ENCODE assay signal across 20 cellular contexts in the genomic region with DNA sequence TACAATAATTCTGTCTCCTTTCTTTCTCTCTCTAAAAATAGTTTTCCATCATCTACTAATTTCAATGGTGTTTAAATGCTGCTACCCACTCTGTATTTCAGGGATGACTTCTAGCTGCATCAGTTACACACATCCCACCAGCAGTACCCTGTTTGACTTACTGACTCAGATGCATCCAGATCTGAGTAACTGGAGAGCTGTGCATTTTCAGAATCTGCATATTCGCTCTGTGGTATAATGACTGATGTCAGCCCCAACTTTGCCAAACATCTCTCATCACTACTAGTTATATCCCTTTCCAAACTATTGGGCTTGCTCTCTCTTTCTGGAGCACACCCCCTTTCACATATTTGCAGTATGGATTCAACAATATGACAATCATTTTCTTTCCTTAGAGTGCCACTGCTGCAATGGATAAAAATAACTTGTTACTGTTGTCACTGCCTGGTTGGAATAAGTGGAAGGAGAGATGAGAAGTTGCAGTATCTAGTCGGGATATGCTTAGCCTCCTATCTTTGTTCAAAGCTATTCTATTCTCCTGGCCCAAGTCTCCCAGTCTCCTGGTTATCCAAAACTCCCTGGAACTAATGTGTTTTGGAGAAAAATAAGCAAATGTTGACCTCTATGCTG. TPM values are rescaled to one million over a fixed set of nuclear protein-coding genes. Genes with fewer than 3 reads are reported as not detected.
"Had no signal": no experiment of that assay in that cellular context is flagged by ENCODE, and none has a peak within 500 bp of the region (broad histone marks: within the 10 kb centered on the region; RNA-seq: fewer than 3 reads in every experiment).

No MANE protein-coding gene starts in this region.

- ATAC-seq: activated CD8-positive, alpha-beta T cell treated with anti-CD3 and anti-CD28 coated beads for 36 hours; left lobe of liver; naive thymus-derived CD4-positive, alpha-beta T cell; right lobe of liver had no signal

- DNase-seq: activated CD4-positive, alpha-beta T cell treated with anti-CD3 and anti-CD28 coated beads for 4 hours; activated CD8-positive, alpha-beta memory T cell treated with anti-CD3 and anti-CD28 coated beads, Interleukin-2, amount 50 U/mL, for 48 hours; activated CD8-positive, alpha-beta T cell treated with anti-CD3 and anti-CD28 coated beads for 36 hours; activated naive CD4-positive, alpha-beta T cell treated with Interleukin-2 at 50 U/mL for 16 hours; aorta; hippocampal formation; mammary epithelial cell; naive thymus-derived CD4-positive, alpha-beta T cell; right lobe of liver; stimulated activated CD4-positive, alpha-beta T cell treated with anti-CD3 and anti-CD28 coated beads, Interleukin-12 subunit alpha, Interleukin-12 subunit beta, amount 100 ng/mL, for 4 hours; stimulated activated CD4-positive, alpha-beta T cell treated with anti-CD3 and anti-CD28 coated beads, Interleukin-2, amount 100 ng/mL, for 24 hours; WERI-Rb-1 had no signal

- H3K36me3 Mint-ChIP-seq: naive thymus-derived CD4-positive, alpha-beta T cell had no signal

- H3K27ac Mint-ChIP-seq: activated CD8-positive, alpha-beta T cell treated with anti-CD3 and anti-CD28 coated beads for 36 hours; activated T-helper 1 cell treated with anti-CD3 and anti-CD28 coated beads, Interleukin-12 subunit alpha, Interleukin-12 subunit beta, Interleukin-2, Interleukin-4 antibody, amounts not matched to agents 30 ng/mL and 10 ng/mL and 1 ng/mL, durations not matched to agents 14 hours and 24 hours and 36 hours; naive thymus-derived CD4-positive, alpha-beta T cell had no signal

- H3K9me3 ChIP-seq: breast epithelium, neutrophil, right lobe of liver had no signal

- H3K4me3 ChIP-seq: breast epithelium, right lobe of liver had no signal

- H3K36me3 ChIP-seq: breast epithelium, neutrophil, right lobe of liver, WERI-Rb-1 had no signal

- H3K9me3 Mint-ChIP-seq: activated CD8-positive, alpha-beta T cell treated with anti-CD3 and anti-CD28 coated beads for 36 hours; activated T-helper 1 cell treated with anti-CD3 and anti-CD28 coated beads, Interleukin-12 subunit alpha, Interleukin-12 subunit beta, Interleukin-2, Interleukin-4 antibody, amounts not matched to agents 30 ng/mL and 10 ng/mL and 1 ng/mL, durations not matched to agents 14 hours and 24 hours and 36 hours had no signal

- H3K4me3 Mint-ChIP-seq: activated CD8-positive, alpha-beta T cell treated with anti-CD3 and anti-CD28 coated beads for 36 hours; activated T-helper 1 cell treated with anti-CD3 and anti-CD28 coated beads, Interleukin-12 subunit alpha, Interleukin-12 subunit beta, Interleukin-2, Interleukin-4 antibody, amounts not matched to agents 30 ng/mL and 10 ng/mL and 1 ng/mL, durations not matched to agents 14 hours and 24 hours and 36 hours; naive thymus-derived CD4-positive, alpha-beta T cell had no signal

- H3K27ac ChIP-seq: breast epithelium, neutrophil, right lobe of liver, WERI-Rb-1 had no signal

RNA-seq across cellular contexts. Expression of a gene that starts 3.3 kb away (rescaled TPM):
- total RNA-seq: activated CD8-positive, alpha-beta T cell treated with anti-CD3 and anti-CD28 coated beads for 36 hours; activated T-helper 1 cell treated with anti-CD3 and anti-CD28 coated beads, Interleukin-12 subunit alpha, Interleukin-12 subunit beta, Interleukin-2, Interleukin-4 antibody, amounts not matched to agents 30 ng/mL and 10 ng/mL and 1 ng/mL, durations not matched to agents 14 hours and 24 hours and 36 hours; dermis microvascular lymphatic vessel endothelial cell; mammary epithelial cell; mononuclear cell; naive thymus-derived CD4-positive, alpha-beta T cell; T-helper 1 cell treated with Interleukin-12 subunit alpha and Interleukin-12 subunit beta and Interleukin-4 antibody, amounts not matched to agents 30 ng/mL and 1 ng/mL, for 36 hours had no signal
- polyA plus RNA-seq: keratinocyte; mammary epithelial cell; naive thymus-derived CD4-positive, alpha-beta T cell had no signal
